ENCODE assay signal across 26 cellular contexts in the genomic region with DNA sequence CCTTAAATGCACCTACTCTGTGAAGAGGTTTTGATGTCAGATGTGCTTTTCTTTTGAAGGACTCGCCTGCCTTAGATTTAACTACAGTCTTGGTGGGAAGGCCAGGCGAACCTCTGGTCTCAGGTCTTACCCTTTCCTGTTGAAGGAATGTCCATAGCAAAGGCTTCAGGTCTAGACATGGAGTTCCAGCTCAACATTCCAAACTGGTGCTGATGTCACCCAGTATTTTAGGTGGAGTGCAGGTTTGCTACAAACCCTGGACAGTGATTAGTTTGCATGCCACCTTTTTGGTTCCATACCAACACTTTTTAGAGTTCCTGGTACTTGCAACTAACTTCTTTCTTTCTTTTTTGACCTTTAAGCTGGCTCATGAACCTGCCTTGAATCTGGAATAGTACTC.
"Had no signal": no experiment of that assay in that cellular context is flagged by ENCODE, and none has a peak within 500 bp of the region (broad histone marks: within the 10 kb centered on the region; RNA-seq: fewer than 3 reads in every experiment).

No MANE protein-coding gene starts in this region.

- H3K27me3 Mint-ChIP-seq: activated CD4-positive, alpha-beta memory T cell treated with anti-CD3 and anti-CD28 coated beads, Interleukin-2, amount 10 ng/mL, durations not matched to agents 7 days and 5 days; activated CD4-positive, alpha-beta T cell treated with anti-CD3 and anti-CD28 coated beads for 36 hours; activated naive CD8-positive, alpha-beta T cell treated with anti-CD3 and anti-CD28 coated beads, Interleukin-2, amount 10 ng/mL, durations not matched to agents 7 days and 5 days had no signal

- H3K4me3 Mint-ChIP-seq: activated CD4-positive, alpha-beta memory T cell treated with anti-CD3 and anti-CD28 coated beads, Interleukin-2, amount 10 ng/mL, durations not matched to agents 7 days and 5 days; activated CD4-positive, alpha-beta T cell treated with anti-CD3 and anti-CD28 coated beads for 36 hours; activated naive CD8-positive, alpha-beta T cell treated with anti-CD3 and anti-CD28 coated beads, Interleukin-2, amount 10 ng/mL, durations not matched to agents 7 days and 5 days had no signal

- H3K9ac ChIP-seq: SK-N-SH had no signal

- H3K4me2 ChIP-seq: SK-N-SH had no signal

- H3K4me1 ChIP-seq: adrenal gland, breast epithelium, Peyer's patch had no signal

- H3K9me3 ChIP-seq: adrenal gland, Peyer's patch, SJCRH30, SK-N-SH had no signal

- ATAC-seq: activated CD4-positive, alpha-beta T cell treated with anti-CD3 and anti-CD28 coated beads for 36 hours; K562 had no signal

- H3K27ac Mint-ChIP-seq: activated CD4-positive, alpha-beta memory T cell treated with anti-CD3 and anti-CD28 coated beads, Interleukin-2, amount 10 ng/mL, durations not matched to agents 7 days and 5 days; activated CD4-positive, alpha-beta T cell treated with anti-CD3 and anti-CD28 coated beads for 36 hours; activated naive CD8-positive, alpha-beta T cell treated with anti-CD3 and anti-CD28 coated beads, Interleukin-2, amount 10 ng/mL, durations not matched to agents 7 days and 5 days; activated T-helper 2 cell treated with anti-CD3 and anti-CD28 coated beads, Interferon-gamma antibody, Interleukin-2, Interleukin-4, amounts not matched to agents 10 μg/mL and 5 μg/mL and 100 μg/mL, durations not matched to agents 14 hours and 24 hours and 36 hours had no signal

- H3K4me3 ChIP-seq: adrenal gland, breast epithelium, K562, Peyer's patch, SJCRH30 had no signal

- H3K9me2 ChIP-seq: SK-N-SH had no signal

- DNase-seq: activated CD4-positive, alpha-beta memory T cell treated with anti-CD3 and anti-CD28 coated beads, Interleukin-2, amount 10 ng/mL, durations not matched to agents 7 days and 5 days; activated CD4-positive, alpha-beta T cell treated with anti-CD3 and anti-CD28 coated beads for 36 hours; activated CD4-positive, alpha-beta T cell treated with anti-CD3 and anti-CD28 coated beads, Interleukin-2, amount 50 U/mL, for 1 hour; activated naive CD4-positive, alpha-beta T cell treated with anti-CD3 and anti-CD28 coated beads, Interleukin-2, amount 50 U/mL, for 16 hours; activated naive CD8-positive, alpha-beta T cell treated with anti-CD3 and anti-CD28 coated beads, Interleukin-2, amount 10 ng/mL, durations not matched to agents 7 days and 5 days; activated T-cell treated with anti-CD3 and anti-CD28 coated beads for 4 hours; activated T-cell treated with anti-CD3 and anti-CD28 coated beads, Interleukin-2, amount 50 U/mL, for 48 hours; adrenal gland; anterior cingulate cortex; NCI-H1105 treated with DMSO at 0.1 percent for 48 hours; NCI-H1436 treated with DMSO at 0.1 percent for 48 hours; NCI-H187; NCI-H2081 treated with DMSO at 0.1 percent for 48 hours; NCI-H510A; NCI-H526 treated with DMSO at 0.1 percent for 48 hours; NCI-H82; Peyer's patch; Right ventricle myocardium superior; SK-N-SH; T-helper 1 cell had no signal

- H3K4me1 Mint-ChIP-seq: activated CD4-positive, alpha-beta memory T cell treated with anti-CD3 and anti-CD28 coated beads, Interleukin-2, amount 10 ng/mL, durations not matched to agents 7 days and 5 days; activated CD4-positive, alpha-beta T cell treated with anti-CD3 and anti-CD28 coated beads for 36 hours; activated naive CD8-positive, alpha-beta T cell treated with anti-CD3 and anti-CD28 coated beads, Interleukin-2, amount 10 ng/mL, durations not matched to agents 7 days and 5 days had no signal

- H3K27ac ChIP-seq: adrenal gland, breast epithelium, Peyer's patch, RWPE1, SJCRH30, VCaP had no signal

- H3K36me3 ChIP-seq: adrenal gland, breast epithelium, Peyer's patch, SJCRH30 had no signal

- H3K9me3 Mint-ChIP-seq: activated naive CD8-positive, alpha-beta T cell treated with anti-CD3 and anti-CD28 coated beads, Interleukin-2, amount 10 ng/mL, durations not matched to agents 7 days and 5 days; activated T-helper 2 cell treated with anti-CD3 and anti-CD28 coated beads, Interferon-gamma antibody, Interleukin-2, Interleukin-4, amounts not matched to agents 10 μg/mL and 5 μg/mL and 100 μg/mL, durations not matched to agents 14 hours and 24 hours and 36 hours had no signal

- H3K27me3 ChIP-seq: adrenal gland, breast epithelium, Peyer's patch, SJCRH30 had no signal

- H3K36me3 Mint-ChIP-seq: activated naive CD8-positive, alpha-beta T cell treated with anti-CD3 and anti-CD28 coated beads, Interleukin-2, amount 10 ng/mL, durations not matched to agents 7 days and 5 days had no signal
